Comparison of ENCODE assay signal across 11 cellular contexts in the genomic region with DNA sequence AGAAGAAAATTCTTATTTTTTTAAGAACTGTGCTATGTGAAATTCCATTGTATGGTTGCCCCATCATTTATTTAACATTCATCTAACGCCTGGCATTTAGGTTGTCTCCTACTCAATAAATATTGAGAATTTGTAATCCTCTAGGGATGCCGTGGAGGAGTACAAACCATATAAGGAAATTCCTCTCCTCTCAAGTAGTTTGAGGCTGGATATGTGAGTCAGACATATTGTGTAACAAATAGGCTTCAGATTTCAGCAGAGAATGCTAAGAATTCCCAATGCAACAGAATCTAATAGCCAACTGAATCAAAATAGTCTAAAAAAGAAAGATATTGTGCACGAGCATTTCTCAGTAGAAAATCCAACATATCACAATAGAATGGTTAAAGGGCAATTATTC.
A peak's percentile ranks its signal among the peaks of the same experiment; 100 is the strongest.
DNase-seq lines count a peak whose midpoint lies in the region; ATAC-seq, FAIRE-seq and TF ChIP-seq lines count a peak whose summit lies in the region.
"Had no signal": no experiment of that assay in that cellular context is flagged by ENCODE, and none has a peak within 500 bp of the region (broad histone marks: within the 10 kb centered on the region; RNA-seq: fewer than 3 reads in every experiment).

No MANE protein-coding gene starts in this region.

- H2BK12ac ChIP-seq in H1 (ENCODE audit: low read depth, low read length) = no peak overlapping the region

- TF ChIP-seq RAD21 in H1 (IDR thresholded peaks at IDR 0.05 in 1 of 2, conservative IDR thresholded peaks at IDR 0.05 in 1 of 2; ENCODE audit: low read depth in 2 of 2, low read length in 2 of 2) = no peak

- no peak overlapping the region for H3K4me2 ChIP-seq in H1 (ENCODE audit: insufficient read depth in 1 of 2, low read depth in 2 of 2, low read length in 2 of 2)

- POLR2A ChIA-PET in H1 (lab: Charles Lee; ENCODE audit: partially characterized antibody) = interaction anchor here (0.6 kb wide), 1 partner anchor 54 kb away, joined by 3 read pairs; no protein-coding TSS in a partner anchor

- no peaks in the 10 kb centered on the region for H3K27me3 Mint-ChIP-seq in activated T-helper 2 cell treated with anti-CD3 and anti-CD28 coated beads, Interferon-gamma antibody, Interleukin-2, Interleukin-4, amounts not matched to agents 10 μg/mL and 5 μg/mL and 100 μg/mL, durations not matched to agents 14 hours and 24 hours and 36 hours (ENCODE audit: low read depth)

- H3K56ac ChIP-seq in H1 (replicated peaks; ENCODE audit: insufficient read length, low read depth, low read length) = no peak overlapping the region

- H2AFZ ChIP-seq in H1 (ENCODE audit: low read length) = no peak overlapping the region

- TF ChIP-seq CTCF in H1 (IDR thresholded peaks at IDR 0.05; ENCODE audit: control extremely low read depth in 1 of 3, insufficient read depth in 1 of 3, low read depth in 1 of 3, low read length in 3 of 3) (no peak), omental fat pad (IDR thresholded peaks at IDR 0.05) (no peak)

- intact Hi-C loops in activated T-helper 2 cell treated with anti-CD3 and anti-CD28 coated beads, Interferon-gamma antibody, Interleukin-2, Interleukin-4, amounts not matched to agents 10 μg/mL and 5 μg/mL and 100 μg/mL, durations not matched to agents 14 hours and 24 hours and 36 hours (cut with micrococcal nuclease) = no loop called here
- intact Hi-C loops in aorta (cut with DNase I) = no loop called here

- TF ChIP-seq POLR2A in H1 (IDR thresholded peaks at IDR 0.05; ENCODE audit: control extremely low read depth in 1 of 2, low read depth in 2 of 2, low read length in 2 of 2) = no peak

- no peak overlapping the region for H2BK15ac ChIP-seq in H1 (ENCODE audit: low read length)

- no peak overlapping the region for H3K4me3 ChIP-seq in H1 (ENCODE audit: extremely low read depth in 1 of 4, insufficient read depth in 2 of 4, low read depth in 3 of 4, low read length in 4 of 4)
- no peak overlapping the region for H3K4me3 ChIP-seq in aorta (ENCODE audit: low read length in 2 of 2)
- H3K4me3 ChIP-seq: SJCRH30 had no signal

- H2BK5ac ChIP-seq in H1 (ENCODE audit: low read depth, low read length) = no peak overlapping the region

- no peak overlapping the region for H3K9ac ChIP-seq in H1 (replicated peaks in 1 of 4; ENCODE audit: extremely low read depth in 1 of 4, low read depth in 3 of 4, low read length in 3 of 4)

- in situ Hi-C loops in Caki2 (cut with HindIII; ENCODE audit: low pct_unique_long_range_greater_than_20kb, low sequenced_read_pairs) = no loop called here

- H3K27ac ChIP-seq in H1 (ENCODE audit: low read depth, low read length) = no peak overlapping the region
- no peak overlapping the region for H3K27ac ChIP-seq in aorta (ENCODE audit: low read depth in 1 of 2, low read length in 2 of 2)
- H3K27ac ChIP-seq: SJCRH30 had no signal

- H4K20me1 ChIP-seq in H1 (replicated peaks in 1 of 2; ENCODE audit: control insufficient read depth in 1 of 2, insufficient read depth in 2 of 2, low read length in 2 of 2) = no peaks in the 10 kb centered on the region

- H3K79me2 ChIP-seq in H1 (ENCODE audit: control insufficient read depth in 1 of 2, insufficient read depth in 2 of 2, low read length in 2 of 2) = no peaks in the 10 kb centered on the region

- FAIRE-seq in H1 (lab: Jason Lieb, UNC) = no peak

- no peaks in the 10 kb centered on the region for H3K36me3 Mint-ChIP-seq in activated T-helper 2 cell treated with anti-CD3 and anti-CD28 coated beads, Interferon-gamma antibody, Interleukin-2, Interleukin-4, amounts not matched to agents 10 μg/mL and 5 μg/mL and 100 μg/mL, durations not matched to agents 14 hours and 24 hours and 36 hours (ENCODE audit: low read depth)

- no peaks in the 10 kb centered on the region for H3K79me1 ChIP-seq in H1 (ENCODE audit: low read depth, low read length)

- no peaks in the 10 kb centered on the region for H3K4me1 Mint-ChIP-seq in activated T-helper 2 cell treated with anti-CD3 and anti-CD28 coated beads, Interferon-gamma antibody, Interleukin-2, Interleukin-4, amounts not matched to agents 10 μg/mL and 5 μg/mL and 100 μg/mL, durations not matched to agents 14 hours and 24 hours and 36 hours (ENCODE audit: low read depth)

- H3K9me3 ChIP-seq in H1 (ENCODE audit: insufficient read depth in 2 of 2, low read depth in 1 of 2, low read length in 1 of 2) = no peaks in the 10 kb centered on the region
- H3K9me3 ChIP-seq in aorta (ENCODE audit: control insufficient read depth, low read length) = no peaks in the 10 kb centered on the region
- H3K9me3 ChIP-seq: SJCRH30 had no signal

- H2BK120ac ChIP-seq in H1 (replicated peaks; ENCODE audit: low read depth, low read length) = no peak overlapping the region

- H3K9me3 Mint-ChIP-seq in activated T-helper 2 cell treated with anti-CD3 and anti-CD28 coated beads, Interferon-gamma antibody, Interleukin-2, Interleukin-4, amounts not matched to agents 10 μg/mL and 5 μg/mL and 100 μg/mL, durations not matched to agents 14 hours and 24 hours and 36 hours = no peaks in the 10 kb centered on the region

- H3K18ac ChIP-seq in H1 (ENCODE audit: extremely low read depth, low read length) = no peak overlapping the region

- DNase-seq in Caki2 (ENCODE audit: low read depth) (peak; percentile 32), NCI-H2029 treated with DMSO at 0.1 percent for 48 hours (lab: John Stamatoyannopoulos, UW) (peak; percentile 70), H1 (ENCODE audit: low read depth in 1 of 2, low spot score in 2 of 2) (no peak), omental fat pad (ENCODE audit: low spot score) (no peak), NCI-H345 (lab: John Stamatoyannopoulos, UW) (no peak), NCI-H146 treated with DMSO at 0.1 percent for 48 hours (lab: John Stamatoyannopoulos, UW; ENCODE audit: unreplicated experiment) (no peak), aorta (no peak)
- DNase-seq in activated T-helper 2 cell treated with anti-CD3 and anti-CD28 coated beads, Interferon-gamma antibody, Interleukin-2, Interleukin-4, amounts not matched to agents 10 μg/mL and 5 μg/mL and 100 μg/mL, durations not matched to agents 14 hours and 24 hours and 36 hours (ENCODE audit: low spot score) = no peak
- DNase-seq: cerebellar nuclear complex, posterior cingulate gyrus had no signal

- H3K23me2 ChIP-seq in H1 (ENCODE audit: low read depth, low read length) = no peaks in the 10 kb centered on the region

- H3K4me3 Mint-ChIP-seq in activated T-helper 2 cell treated with anti-CD3 and anti-CD28 coated beads, Interferon-gamma antibody, Interleukin-2, Interleukin-4, amounts not matched to agents 10 μg/mL and 5 μg/mL and 100 μg/mL, durations not matched to agents 14 hours and 24 hours and 36 hours (ENCODE audit: low read depth) = no peak overlapping the region

- no peaks in the 10 kb centered on the region for H3K36me3 ChIP-seq in H1 (ENCODE audit: control insufficient read depth in 2 of 4, insufficient read depth in 4 of 4, low read length in 3 of 4)
- no peaks in the 10 kb centered on the region for H3K36me3 ChIP-seq in aorta (ENCODE audit: control insufficient read depth in 1 of 2, insufficient read depth in 2 of 2, low read length in 1 of 2)
- H3K36me3 ChIP-seq: SJCRH30 had no signal

- no peak overlapping the region for H2BK20ac ChIP-seq in H1 (ENCODE audit: low read length)

- no peak overlapping the region for H3K23ac ChIP-seq in H1 (ENCODE audit: insufficient read length)

- H3K27me3 ChIP-seq in H1 (replicated peaks in 1 of 4; ENCODE audit: control insufficient read depth in 3 of 4, extremely low read depth in 1 of 4, insufficient read depth in 3 of 4, low read length in 3 of 4) = no peaks in the 10 kb centered on the region
- H3K27me3 ChIP-seq in aorta (ENCODE audit: control insufficient read depth in 1 of 2, insufficient read depth in 2 of 2, low read length in 1 of 2) = peaks cover 0 to under 1% of the 10 kb centered on the region in 2 donors
- H3K27me3 ChIP-seq: SJCRH30 had no signal

- H4K5ac ChIP-seq in H1 (ENCODE audit: insufficient read length, low read depth, low read length) = no peak overlapping the region

- H4K91ac ChIP-seq in H1 (replicated peaks; ENCODE audit: insufficient read length, low read length) = no peak overlapping the region

- CTCF ChIA-PET in H1 (lab: Charles Lee; ENCODE audit: partially characterized antibody) = interaction anchor here (0.7 to 1.2 kb wide), 2 partner anchors 32 to 171 kb away, joined by 3 to 4 read pairs; no protein-coding TSS in a partner anchor

- H4K8ac ChIP-seq in H1 (ENCODE audit: extremely low read depth, insufficient read depth, low read length) = no peak overlapping the region

- WGBS in H1 (ENCODE audit: extremely low coverage in 1 of 2, insufficient coverage in 1 of 2, insufficient read length in 1 of 2, insufficient replicate concordance in 2 of 2, low coverage in 1 of 2, low lambda C conversion rate in 2 of 2, missing lambda C conversion rate in 1 of 2), 2 experiments = 85% methylated on average over 3 of the region's 3 CpGs; no CpG with 5 or more reads in 1 of the 2 experiments
- 3 to 13% methylated on average over 3 of the region's 3 CpGs for whole genome bisulfite sequencing in aorta, 2 donors

- H3K4me1 ChIP-seq in H1 (replicated peaks in 1 of 4; ENCODE audit: control insufficient read depth in 3 of 4, insufficient read depth in 4 of 4, low read length in 3 of 4) = 0 out of 7 replicates have a peak, but pooled peaks cover 0 to 3% (median 0%) of the 10 kb centered on the region in 4 experiments
- peaks cover 0 to 4% of the 10 kb centered on the region in 2 donors for H3K4me1 ChIP-seq in aorta (ENCODE audit: control insufficient read depth in 1 of 2, insufficient read depth in 2 of 2, low read length in 2 of 2)

- no peak overlapping the region for H3K4ac ChIP-seq in H1 (replicated peaks; ENCODE audit: insufficient read length, low read depth, low read length)

- no peak for TF ChIP-seq EP300 in H1 (IDR thresholded peaks at IDR 0.05; ENCODE audit: borderline replicate concordance in 1 of 2, low read depth in 2 of 2, low read length in 2 of 2)

- no peak overlapping the region for H3K14ac ChIP-seq in H1 (ENCODE audit: insufficient read length)

- ATAC-seq in omental fat pad (ENCODE audit: low FRiP score) = peak; percentile 96
- ATAC-seq in aorta (ENCODE audit: low FRiP score) = no peak

- no peak overlapping the region for H2AK5ac ChIP-seq in H1 (ENCODE audit: low read depth, low read length)

- no peak overlapping the region for H3K27ac Mint-ChIP-seq in activated T-helper 2 cell treated with anti-CD3 and anti-CD28 coated beads, Interferon-gamma antibody, Interleukin-2, Interleukin-4, amounts not matched to agents 10 μg/mL and 5 μg/mL and 100 μg/mL, durations not matched to agents 14 hours and 24 hours and 36 hours

TF ChIP-seq in H1, 55 proteins besides CTCF, POLR2A, EP300 and RAD21 (continues in another document):
- TF ChIP-seq TEAD4 (IDR thresholded peaks at IDR 0.05; ENCODE audit: low read depth, low read length) (no peak), RBBP5 (IDR thresholded peaks at IDR 0.05; ENCODE audit: borderline replicate concordance, low read depth, low read length) (no peak), CEBPB (IDR thresholded peaks at IDR 0.05; ENCODE audit: low read depth, low read length) (peak; percentile 26; the same call in 1 of the 2 replicates), SAP30 (IDR thresholded peaks at IDR 0.05; ENCODE audit: insufficient read depth, insufficient replicate concordance, low read length) (no peak), KDM5A (IDR thresholded peaks at IDR 0.05; ENCODE audit: low read length) (no peak), NANOG (IDR thresholded peaks at IDR 0.05; ENCODE audit: insufficient read depth, low read depth, low read length, poor library complexity, severe bottlenecking) (no peak)

Comparison
In these comparisons a context has a peak if more than half of its experiments do, and no peak if none do; other contexts are left out.
1. DNase-seq: peak in Caki2 (single experiment) and NCI-H2029 treated with DMSO at 0.1 percent for 48 hours (single experiment); none in H1 (0 of 2), omental fat pad (single experiment), NCI-H345 (single experiment), activated T-helper 2 cell treated with anti-CD3 and anti-CD28 coated beads, Interferon-gamma antibody, Interleukin-2, Interleukin-4, amounts not matched to agents 10 μg/mL and 5 μg/mL and 100 μg/mL, durations not matched to agents 14 hours and 24 hours and 36 hours (single experiment), NCI-H146 treated with DMSO at 0.1 percent for 48 hours (single experiment) and aorta (0 of 2).